Comparison of ENCODE assay signal across 1 cellular context in the genomic region with DNA sequence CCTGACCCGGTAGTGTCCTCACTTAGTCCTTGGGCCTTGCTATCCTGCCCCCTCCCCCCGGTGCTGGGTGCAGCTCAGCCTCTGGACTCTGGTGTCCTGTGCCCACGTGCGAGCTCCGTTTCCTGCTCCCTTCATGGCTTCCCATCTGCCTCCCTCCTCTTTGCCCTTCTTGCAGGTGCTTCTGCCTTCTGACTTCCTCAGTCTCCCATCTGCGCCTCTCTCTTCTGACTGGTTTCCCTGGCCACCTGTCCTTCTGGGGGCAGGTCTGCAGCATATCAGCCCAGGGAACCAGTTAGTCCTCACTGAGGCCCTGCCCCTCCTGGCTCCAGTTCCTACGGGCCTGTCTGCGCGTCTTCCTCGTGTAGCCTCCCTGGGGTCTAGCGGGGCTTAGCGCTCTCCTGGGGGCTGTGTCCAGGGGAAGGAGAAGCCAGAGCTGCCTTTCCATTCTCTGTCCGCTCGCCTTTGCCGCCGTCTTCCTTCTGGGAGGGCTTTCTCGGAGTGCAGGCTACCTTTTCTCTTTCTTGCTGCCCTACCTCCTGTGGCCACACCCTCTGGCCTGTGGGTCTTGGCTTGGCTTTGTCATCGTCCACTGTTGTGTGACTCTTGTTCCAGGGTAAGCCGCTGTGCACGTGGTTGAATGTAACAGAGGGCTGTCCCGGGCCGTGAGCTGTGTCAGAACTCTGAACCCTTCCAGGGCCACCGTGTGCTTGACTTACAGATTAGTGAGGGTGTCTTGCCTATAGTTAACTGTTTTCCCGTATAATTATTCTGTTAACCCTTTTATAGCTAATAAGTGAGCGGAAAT.
TF ChIP-seq lines count a peak whose summit lies in the region.

No MANE protein-coding gene starts in this region.

TF ChIP-seq in K562, 482 proteins besides CTCF, POLR2A, EP300 and RAD21 (continued from another document):
- TF ChIP-seq, protein P1, sequence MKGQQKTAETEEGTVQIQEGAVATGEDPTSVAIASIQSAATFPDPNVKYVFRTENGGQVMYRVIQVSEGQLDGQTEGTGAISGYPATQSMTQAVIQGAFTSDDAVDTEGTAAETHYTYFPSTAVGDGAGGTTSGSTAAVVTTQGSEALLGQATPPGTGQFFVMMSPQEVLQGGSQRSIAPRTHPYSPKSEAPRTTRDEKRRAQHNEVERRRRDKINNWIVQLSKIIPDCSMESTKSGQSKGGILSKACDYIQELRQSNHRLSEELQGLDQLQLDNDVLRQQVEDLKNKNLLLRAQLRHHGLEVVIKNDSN (CRISPR knock-in tag; IDR thresholded peaks at IDR 0.05) = peak; percentile 79
- TF ChIP-seq KLF13 (tag; IDR thresholded peaks at IDR 0.05; ENCODE audit: borderline replicate concordance, low read depth) = peak; percentile 28; the same call in 1 of the 2 replicates
- peak; percentile 89 for TF ChIP-seq L3MBTL2 (IDR thresholded peaks at IDR 0.05)
- TF ChIP-seq SRF (CRISPR knock-in tag; IDR thresholded peaks at IDR 0.05) = 0 out of 4 replicates have a peak, but pooled peaks of 1 of the 2 experiments have one; percentile 18
- no peak for TF ChIP-seq E2F5 (CRISPR knock-in tag; IDR thresholded peaks at IDR 0.05)
- TF ChIP-seq ZNF592 (IDR thresholded peaks at IDR 0.05) = peak; percentile 81
- TF ChIP-seq ZNF436 (CRISPR knock-in tag; IDR thresholded peaks at IDR 0.05) = no peak
- TF ChIP-seq CTBP1 (IDR thresholded peaks at IDR 0.05; ENCODE audit: borderline replicate concordance) = peak; percentile 21; the same call in 1 of the 2 replicates
- TF ChIP-seq SOX6 (IDR thresholded peaks at IDR 0.05) = peak; percentile 41; the same call in 1 of the 2 replicates
- peak; percentile 69 for TF ChIP-seq EP400 (IDR thresholded peaks at IDR 0.05)
- peak; percentile 96 to 98 for TF ChIP-seq MNT (conservative IDR thresholded peaks at IDR 0.05)
- TF ChIP-seq RAD51 (IDR thresholded peaks at IDR 0.05; ENCODE audit: borderline replicate concordance, low read depth) = peak; percentile 48; the same call in 1 of the 2 replicates
- TF ChIP-seq FOXK2 (conservative IDR thresholded peaks at IDR 0.05 in 1 of 2, IDR thresholded peaks at IDR 0.05 in 1 of 2; ENCODE audit: low read depth in 2 of 2) = peak; percentile 81 to 85
- peak in 1 of 2 experiments; percentile 43; a peak in 1 of 4 replicates for TF ChIP-seq FOXA3 (CRISPR knock-in tag; conservative IDR thresholded peaks at IDR 0.05 in 1 of 2, IDR thresholded peaks at IDR 0.05 in 1 of 2)
- TF ChIP-seq, protein P2, sequence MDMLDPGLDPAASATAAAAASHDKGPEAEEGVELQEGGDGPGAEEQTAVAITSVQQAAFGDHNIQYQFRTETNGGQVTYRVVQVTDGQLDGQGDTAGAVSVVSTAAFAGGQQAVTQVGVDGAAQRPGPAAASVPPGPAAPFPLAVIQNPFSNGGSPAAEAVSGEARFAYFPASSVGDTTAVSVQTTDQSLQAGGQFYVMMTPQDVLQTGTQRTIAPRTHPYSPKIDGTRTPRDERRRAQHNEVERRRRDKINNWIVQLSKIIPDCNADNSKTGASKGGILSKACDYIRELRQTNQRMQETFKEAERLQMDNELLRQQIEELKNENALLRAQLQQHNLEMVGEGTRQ (CRISPR knock-in tag; IDR thresholded peaks at IDR 0.05) = peak; percentile 38
- TF ChIP-seq BHLHE40 (IDR thresholded peaks at IDR 0.05; ENCODE audit: low read length) = peak; percentile 83
- no peak for TF ChIP-seq KHSRP (IDR thresholded peaks at IDR 0.05)
TF ChIP-seq in K562: peak in this region for 34.
